19 cellular contexts compared by ENCODE assay signal in the genomic region with DNA sequence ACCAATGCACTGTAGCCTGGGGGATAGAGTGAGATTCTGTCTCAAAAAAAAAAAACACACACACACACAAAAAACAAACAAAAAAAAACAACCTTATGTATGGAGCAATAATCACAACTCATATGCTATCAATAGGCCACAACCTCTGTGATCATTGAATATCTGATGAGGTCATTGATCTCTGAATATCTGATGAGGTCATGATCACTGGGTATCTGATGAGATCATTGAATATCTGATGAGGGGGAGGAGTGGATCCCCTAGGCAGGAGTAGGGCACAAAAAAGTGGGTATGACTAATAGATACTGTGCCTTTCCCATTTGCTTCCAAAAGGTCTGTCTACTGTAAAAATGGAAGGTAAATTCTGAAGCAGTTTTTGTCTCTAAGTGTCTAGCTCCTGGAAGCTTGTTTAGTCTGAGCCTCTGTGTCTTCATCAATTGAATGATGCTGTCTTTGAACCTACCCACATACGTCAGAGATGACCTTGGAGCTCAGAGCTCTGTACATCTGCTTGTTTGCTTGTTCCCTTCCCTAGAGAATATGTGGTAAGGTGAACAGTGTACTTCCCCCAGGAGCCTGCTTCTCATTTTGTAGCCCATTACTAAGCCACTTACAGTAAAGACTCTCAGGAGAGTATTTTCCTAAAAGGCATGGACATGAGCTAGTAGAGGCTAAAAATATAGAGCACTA. TPM values are rescaled to one million over a fixed set of nuclear protein-coding genes. Genes with fewer than 3 reads are reported as not detected.
DNase-seq lines count a peak whose midpoint lies in the region; FAIRE-seq and TF ChIP-seq lines count a peak whose summit lies in the region.
"Had no signal": no experiment of that assay in that cellular context is flagged by ENCODE, and none has a peak within 500 bp of the region (broad histone marks: within the 10 kb centered on the region; RNA-seq: fewer than 3 reads in every experiment).

No MANE protein-coding gene starts in this region.

- TF ChIP-seq EP300 in suprapubic skin (IDR thresholded peaks at IDR 0.05) = no peak

- no peak overlapping the region for H3K9ac ChIP-seq in liver (ENCODE audit: low read depth in 1 of 2, low read length in 2 of 2)

- TF ChIP-seq RAD21 in liver (IDR thresholded peaks at IDR 0.05) = peak in 1 of 2 donors; percentile 2

- WGBS in liver = 35% methylated on average over 1 of the region's 1 CpG
- 71% methylated on average over 1 of the region's 1 CpG for WGBS in suprapubic skin

- TF ChIP-seq CTCF in HEK293 (tag by site-specific recombination; IDR thresholded peaks at IDR 0.05) = no peak
- no peak for TF ChIP-seq CTCF in liver (IDR thresholded peaks at IDR 0.05; ENCODE audit: low read depth, low read length, missing input control)
- TF ChIP-seq CTCF in suprapubic skin (IDR thresholded peaks at IDR 0.05) = no peak

- no peak for DNase-seq in GM18507 (ENCODE audit: extremely low spot score, insufficient read length, low read depth)
- DNase-seq in NCI-H2107 treated with DMSO at 0.1 percent for 48 hours (lab: John Stamatoyannopoulos, UW; ENCODE audit: unreplicated experiment) = peak; percentile 91
- DNase-seq in suprapubic skin (ENCODE audit: low spot score in 2 of 2) = no peak
- no peak for DNase-seq in HTR-8/SVneo (ENCODE audit: insufficient read length, low spot score)
- DNase-seq in stimulated activated naive CD4-positive, alpha-beta T cell (lab: John Stamatoyannopoulos, UW) = no peak
- DNase-seq: DMS 273 treated with DMSO at 0.1 percent for 48 hours, Karpas-422, MM.1S, NCI-H1105, NCI-H2029, NCI-H446, NCI-H748 treated with DMSO at 0.1 percent for 48 hours, SHP77 treated with DMSO at 0.1 percent for 48 hours, T-helper 17 cell had no signal

- H3K4me1 ChIP-seq in HEK293 (ENCODE audit: control insufficient read depth, insufficient read depth, low read length) = no peaks in the 10 kb centered on the region
- H3K4me1 ChIP-seq in liver (ENCODE audit: control insufficient read depth in 4 of 4, insufficient read depth in 4 of 4, low read length in 3 of 4) = peaks cover 6 to 80% (median 42%) of the 10 kb centered on the region in 4 donors
- no peaks in the 10 kb centered on the region for H3K4me1 ChIP-seq in suprapubic skin

- H3K4me3 ChIP-seq in HEK293 (ENCODE audit: low read depth, low read length) (no peak overlapping the region), liver (ENCODE audit: low read depth in 1 of 3, low read length in 3 of 3) (no peak overlapping the region), suprapubic skin (no peak overlapping the region)

- H3K9me3 ChIP-seq in HEK293 (ENCODE audit: control insufficient read depth, insufficient read depth, low read depth, low read length) (no peaks in the 10 kb centered on the region), liver (ENCODE audit: control insufficient read depth in 4 of 4, low read length in 3 of 4) (no peaks in the 10 kb centered on the region), suprapubic skin (no peaks in the 10 kb centered on the region)

- FAIRE-seq in GM18507 (lab: Jason Lieb, UNC) = peak; percentile 69
- FAIRE-seq in HTR-8/SVneo (lab: Jason Lieb, UNC) = no peak

- H3K36me3 ChIP-seq in HEK293 (ENCODE audit: control insufficient read depth in 2 of 2, insufficient read depth in 1 of 2, low read length in 2 of 2) = no peaks in the 10 kb centered on the region
- peaks cover 0 to 9% (median 4%) of the 10 kb centered on the region in 4 donors for H3K36me3 ChIP-seq in liver (ENCODE audit: control insufficient read depth in 4 of 4, insufficient read depth in 3 of 4, low read depth in 1 of 4, low read length in 3 of 4)
- no peaks in the 10 kb centered on the region for H3K36me3 ChIP-seq in suprapubic skin

- POLR2A ChIA-PET in HEK293 (lab: Yijun Ruan, JAX) = no interaction called here

- H3K27ac ChIP-seq in HEK293 (ENCODE audit: extremely low read depth, low read depth, low read length) (no peak overlapping the region), liver (ENCODE audit: low read depth in 1 of 2, low read length in 2 of 2) (peak overlapping the region in 1 of 2 donors; percentile 51), suprapubic skin (no peak overlapping the region)

- no peak for TF ChIP-seq POLR2A in suprapubic skin (IDR thresholded peaks at IDR 0.05)

- H3K27me3 ChIP-seq in liver (ENCODE audit: control insufficient read depth in 4 of 4, insufficient read depth in 4 of 4, low read length in 3 of 4) = no peaks in the 10 kb centered on the region
- H3K27me3 ChIP-seq in suprapubic skin = no peaks in the 10 kb centered on the region

- CTCF ChIA-PET in HEK293 (lab: Yijun Ruan, JAX) = interaction anchor here (1.0 kb wide), 1 partner anchor 20 kb away, joined by 3 read pairs; no protein-coding TSS in a partner anchor

TF ChIP-seq in HEK293, 187 proteins besides CTCF, POLR2A, EP300 and RAD21 (continues in another document):
- TF ChIP-seq, protein P1, sequence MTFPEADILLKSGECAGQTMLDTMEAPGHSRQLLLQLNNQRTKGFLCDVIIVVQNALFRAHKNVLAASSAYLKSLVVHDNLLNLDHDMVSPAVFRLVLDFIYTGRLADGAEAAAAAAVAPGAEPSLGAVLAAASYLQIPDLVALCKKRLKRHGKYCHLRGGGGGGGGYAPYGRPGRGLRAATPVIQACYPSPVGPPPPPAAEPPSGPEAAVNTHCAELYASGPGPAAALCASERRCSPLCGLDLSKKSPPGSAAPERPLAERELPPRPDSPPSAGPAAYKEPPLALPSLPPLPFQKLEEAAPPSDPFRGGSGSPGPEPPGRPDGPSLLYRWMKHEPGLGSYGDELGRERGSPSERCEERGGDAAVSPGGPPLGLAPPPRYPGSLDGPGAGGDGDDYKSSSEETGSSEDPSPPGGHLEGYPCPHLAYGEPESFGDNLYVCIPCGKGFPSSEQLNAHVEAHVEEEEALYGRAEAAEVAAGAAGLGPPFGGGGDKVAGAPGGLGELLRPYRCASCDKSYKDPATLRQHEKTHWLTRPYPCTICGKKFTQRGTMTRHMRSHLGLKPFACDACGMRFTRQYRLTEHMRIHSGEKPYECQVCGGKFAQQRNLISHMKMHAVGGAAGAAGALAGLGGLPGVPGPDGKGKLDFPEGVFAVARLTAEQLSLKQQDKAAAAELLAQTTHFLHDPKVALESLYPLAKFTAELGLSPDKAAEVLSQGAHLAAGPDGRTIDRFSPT (tag by site-specific recombination; IDR thresholded peaks at IDR 0.05) = no peak
- TF ChIP-seq ZNF510 (tag by site-specific recombination; IDR thresholded peaks at IDR 0.05; ENCODE audit: insufficient replicate concordance) = no peak
- TF ChIP-seq ZNF335 (tag by site-specific recombination; conservative IDR thresholded peaks at IDR 0.05) = 0 out of 2 replicates have a peak, but pooled peaks have one; percentile 19
- no peak for TF ChIP-seq ZNF211 (tag by site-specific recombination; IDR thresholded peaks at IDR 0.05; ENCODE audit: low read depth)
- no peak for TF ChIP-seq ZNF626 (tag by site-specific recombination; IDR thresholded peaks at IDR 0.05)
- no peak for TF ChIP-seq ZNF830 (tag by site-specific recombination; IDR thresholded peaks at IDR 0.05; ENCODE audit: low read depth)
- TF ChIP-seq ZBTB20 (tag by site-specific recombination; IDR thresholded peaks at IDR 0.05) = no peak
- TF ChIP-seq ZNF629 (tag by site-specific recombination; IDR thresholded peaks at IDR 0.05) = peak; percentile 33; the same call in 1 of the 2 replicates

TF ChIP-seq in liver, 16 proteins besides CTCF, POLR2A, EP300 and RAD21 (continues in another document):
- TF ChIP-seq JUND (IDR thresholded peaks at IDR 0.05) (peak in 1 of 2 donors; percentile 61), YY1 (IDR thresholded peaks at IDR 0.05) (peak; percentile 39), GABPA (IDR thresholded peaks at IDR 0.05 in 1 of 2, conservative IDR thresholded peaks at IDR 0.05 in 1 of 2) (no peak), FOXA2 (IDR thresholded peaks at IDR 0.05) (no peak), SP1 (IDR thresholded peaks at IDR 0.05) (peak; percentile 59), EGR1 (IDR thresholded peaks at IDR 0.05; ENCODE audit: low read depth in 2 of 2) (no peak), FOXA1 (IDR thresholded peaks at IDR 0.05) (no peak), HNF4G (IDR thresholded peaks at IDR 0.05) (no peak)
- TF ChIP-seq, protein P2, sequence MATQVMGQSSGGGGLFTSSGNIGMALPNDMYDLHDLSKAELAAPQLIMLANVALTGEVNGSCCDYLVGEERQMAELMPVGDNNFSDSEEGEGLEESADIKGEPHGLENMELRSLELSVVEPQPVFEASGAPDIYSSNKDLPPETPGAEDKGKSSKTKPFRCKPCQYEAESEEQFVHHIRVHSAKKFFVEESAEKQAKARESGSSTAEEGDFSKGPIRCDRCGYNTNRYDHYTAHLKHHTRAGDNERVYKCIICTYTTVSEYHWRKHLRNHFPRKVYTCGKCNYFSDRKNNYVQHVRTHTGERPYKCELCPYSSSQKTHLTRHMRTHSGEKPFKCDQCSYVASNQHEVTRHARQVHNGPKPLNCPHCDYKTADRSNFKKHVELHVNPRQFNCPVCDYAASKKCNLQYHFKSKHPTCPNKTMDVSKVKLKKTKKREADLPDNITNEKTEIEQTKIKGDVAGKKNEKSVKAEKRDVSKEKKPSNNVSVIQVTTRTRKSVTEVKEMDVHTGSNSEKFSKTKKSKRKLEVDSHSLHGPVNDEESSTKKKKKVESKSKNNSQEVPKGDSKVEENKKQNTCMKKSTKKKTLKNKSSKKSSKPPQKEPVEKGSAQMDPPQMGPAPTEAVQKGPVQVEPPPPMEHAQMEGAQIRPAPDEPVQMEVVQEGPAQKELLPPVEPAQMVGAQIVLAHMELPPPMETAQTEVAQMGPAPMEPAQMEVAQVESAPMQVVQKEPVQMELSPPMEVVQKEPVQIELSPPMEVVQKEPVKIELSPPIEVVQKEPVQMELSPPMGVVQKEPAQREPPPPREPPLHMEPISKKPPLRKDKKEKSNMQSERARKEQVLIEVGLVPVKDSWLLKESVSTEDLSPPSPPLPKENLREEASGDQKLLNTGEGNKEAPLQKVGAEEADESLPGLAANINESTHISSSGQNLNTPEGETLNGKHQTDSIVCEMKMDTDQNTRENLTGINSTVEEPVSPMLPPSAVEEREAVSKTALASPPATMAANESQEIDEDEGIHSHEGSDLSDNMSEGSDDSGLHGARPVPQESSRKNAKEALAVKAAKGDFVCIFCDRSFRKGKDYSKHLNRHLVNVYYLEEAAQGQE (IDR thresholded peaks at IDR 0.05) = no peak

RNA-seq across cellular contexts. Expression of a gene that starts 13.6 kb away (rescaled TPM):
- total RNA-seq in liver = 100 to 1,000 TPM; 327 to 696 TPM
- 100 to 1,000 TPM; 521 to 615 TPM for polyA plus RNA-seq in liver
- total RNA-seq in suprapubic skin = 1 to 10 TPM in 1 of 4 donors, not detected in 3; 1.5 TPM
- polyA plus RNA-seq: AG04450, BJ had no signal

RNA-seq across cellular contexts. Expression of a gene that starts 54.0 kb away (rescaled TPM):
- total RNA-seq in liver (not detected), suprapubic skin (not detected)
- polyA plus RNA-seq in liver = under 1 TPM in 1 of 2 donors, not detected in 1; 0.06 TPM
- total RNA-seq: H4, T-helper 17 cell had no signal
- polyA plus RNA-seq: AG04450 had no signal

Comparison
In these comparisons a context has a peak if more than half of its experiments do, and no peak if none do; other contexts are left out.
1. RNA of a gene that starts 13.6 kb away (total RNA-seq): 327 to 696 TPM in liver; 1.5 TPM in suprapubic skin; every median in the first group is over 100 times any median in the second.